Comparison of ENCODE assay signal across 8 cellular contexts in the genomic region with DNA sequence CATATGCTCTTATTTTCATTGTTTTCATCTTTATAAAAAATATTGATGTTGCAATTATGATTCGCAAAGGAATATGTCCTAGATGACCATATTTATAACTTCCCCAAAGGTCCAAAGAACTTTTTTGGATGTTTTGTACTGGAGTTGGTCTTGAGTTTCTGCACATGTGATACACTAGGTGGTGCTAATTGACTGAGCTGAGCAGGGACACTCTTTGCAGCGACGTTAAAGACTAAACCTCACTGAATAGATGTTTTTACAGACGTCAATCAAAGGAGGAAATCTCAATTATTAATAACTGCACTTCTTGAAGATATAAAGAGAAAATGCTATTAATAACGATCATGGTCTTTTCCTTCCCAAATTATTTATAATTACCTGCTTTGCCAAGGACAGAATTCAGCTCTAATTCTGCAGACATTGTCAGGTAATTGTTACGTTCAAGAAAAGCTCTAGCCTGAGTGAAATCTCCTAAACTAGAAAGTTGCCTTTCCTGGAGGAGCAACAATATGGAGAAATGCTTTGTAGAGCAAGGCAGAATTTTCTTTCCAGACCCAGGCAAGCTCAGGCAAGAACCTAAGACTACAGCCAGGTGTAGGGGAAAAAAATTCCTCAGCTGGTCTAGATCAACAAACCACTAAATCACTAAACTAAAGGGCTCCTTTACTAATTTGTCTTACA.
DNase-seq lines count a peak whose midpoint lies in the region; ATAC-seq and TF ChIP-seq lines count a peak whose summit lies in the region.

No MANE protein-coding gene starts in this region.

- no peaks in the 10 kb centered on the region for H3K36me3 ChIP-seq in hepatocyte (replicated peaks; ENCODE audit: insufficient read depth, low read depth)

- no peaks in the 10 kb centered on the region for H4K20me1 ChIP-seq in hepatocyte (ENCODE audit: insufficient read depth, poor library complexity, severe bottlenecking)

- peak; percentile 69 for ATAC-seq in SK-N-SH treated with all-trans-retinoic acid at 6 μM for 48 hours
- no peak for ATAC-seq in GM21619 (IDR thresholded peaks at IDR 0.05; ENCODE audit: unreplicated experiment)
- ATAC-seq in HG02870 (IDR thresholded peaks at IDR 0.05; ENCODE audit: unreplicated experiment), result no peak

- H3K27ac ChIP-seq in HL-60 (replicated peaks) (no peak overlapping the region), hepatocyte (no peak overlapping the region)

- peak; percentile 48 for TF ChIP-seq CTCF in HL-60 (IDR thresholded peaks at IDR 0.05; ENCODE audit: insufficient read depth, low read length)
- peak; percentile 77 for TF ChIP-seq CTCF in hepatocyte (IDR thresholded peaks at IDR 0.05; ENCODE audit: poor library complexity)

- DNase-seq in NCI-H345 (lab: John Stamatoyannopoulos, UW), result peak; percentile 33
- DNase-seq in NCI-H345 treated with DMSO at 0.1 percent for 48 hours (lab: John Stamatoyannopoulos, UW; ENCODE audit: unreplicated experiment), result no peak
- DNase-seq in HL-60 (ENCODE audit: low read depth in 1 of 2, low spot score in 1 of 2), result peak; percentile 49 to 52
- DNase-seq in hepatocyte (ENCODE audit: low spot score), result peak; percentile 57
- no peak for DNase-seq in cerebellar nuclear complex (lab: John Stamatoyannopoulos, UW)

- WGBS in hepatocyte (ENCODE audit: low lambda C conversion rate, missing lambda C conversion rate), result 14% methylated on average over 6 of the region's 6 CpGs

- H3K4me3 ChIP-seq in HL-60 (replicated peaks; ENCODE audit: insufficient read depth, low read length) (no peak overlapping the region), hepatocyte (no peak overlapping the region)

- no peak overlapping the region for H3K4me2 ChIP-seq in hepatocyte

- no peak overlapping the region for H2AFZ ChIP-seq in hepatocyte

- no peaks in the 10 kb centered on the region for H3K4me1 ChIP-seq in hepatocyte (ENCODE audit: insufficient read depth)

- H3K27me3 ChIP-seq in HL-60 (ENCODE audit: insufficient read depth, poor library complexity, severe bottlenecking) (peaks cover 2% of the 10 kb centered on the region), hepatocyte (no peaks in the 10 kb centered on the region)

- no peaks in the 10 kb centered on the region for H3K9me2 ChIP-seq in hepatocyte (replicated peaks; ENCODE audit: insufficient read depth)

- H3K79me2 ChIP-seq in hepatocyte, result no peaks in the 10 kb centered on the region

- H3K9me3 ChIP-seq in hepatocyte (ENCODE audit: low read depth), result no peaks in the 10 kb centered on the region

TF ChIP-seq in SK-N-SH treated with all-trans-retinoic acid at 6 μM for 48 hours, 23 proteins besides CTCF, POLR2A, EP300 and RAD21:
- TF ChIP-seq, protein P1, sequence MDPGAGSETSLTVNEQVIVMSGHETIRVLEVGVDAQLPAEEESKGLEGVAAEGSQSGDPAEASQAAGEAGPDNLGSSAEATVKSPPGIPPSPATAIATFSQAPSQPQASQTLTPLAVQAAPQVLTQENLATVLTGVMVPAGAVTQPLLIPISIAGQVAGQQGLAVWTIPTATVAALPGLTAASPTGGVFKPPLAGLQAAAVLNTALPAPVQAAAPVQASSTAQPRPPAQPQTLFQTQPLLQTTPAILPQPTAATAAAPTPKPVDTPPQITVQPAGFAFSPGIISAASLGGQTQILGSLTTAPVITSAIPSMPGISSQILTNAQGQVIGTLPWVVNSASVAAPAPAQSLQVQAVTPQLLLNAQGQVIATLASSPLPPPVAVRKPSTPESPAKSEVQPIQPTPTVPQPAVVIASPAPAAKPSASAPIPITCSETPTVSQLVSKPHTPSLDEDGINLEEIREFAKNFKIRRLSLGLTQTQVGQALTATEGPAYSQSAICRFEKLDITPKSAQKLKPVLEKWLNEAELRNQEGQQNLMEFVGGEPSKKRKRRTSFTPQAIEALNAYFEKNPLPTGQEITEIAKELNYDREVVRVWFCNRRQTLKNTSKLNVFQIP (CRISPR knock-in tag; IDR thresholded peaks at IDR 0.05; ENCODE audit: borderline replicate concordance, low read depth), result no peak
- no peak for TF ChIP-seq TCF4 (CRISPR knock-in tag; IDR thresholded peaks at IDR 0.05; ENCODE audit: borderline replicate concordance)
- no peak for TF ChIP-seq TOX (CRISPR knock-in tag; IDR thresholded peaks at IDR 0.05; ENCODE audit: borderline replicate concordance)
- TF ChIP-seq ZFP3 (CRISPR knock-in tag; IDR thresholded peaks at IDR 0.05), result no peak
- no peak for TF ChIP-seq BACH2 (CRISPR knock-in tag; IDR thresholded peaks at IDR 0.05; ENCODE audit: borderline replicate concordance)
- TF ChIP-seq ZFP30 (CRISPR knock-in tag; IDR thresholded peaks at IDR 0.05), result no peak
- TF ChIP-seq, protein P2, sequence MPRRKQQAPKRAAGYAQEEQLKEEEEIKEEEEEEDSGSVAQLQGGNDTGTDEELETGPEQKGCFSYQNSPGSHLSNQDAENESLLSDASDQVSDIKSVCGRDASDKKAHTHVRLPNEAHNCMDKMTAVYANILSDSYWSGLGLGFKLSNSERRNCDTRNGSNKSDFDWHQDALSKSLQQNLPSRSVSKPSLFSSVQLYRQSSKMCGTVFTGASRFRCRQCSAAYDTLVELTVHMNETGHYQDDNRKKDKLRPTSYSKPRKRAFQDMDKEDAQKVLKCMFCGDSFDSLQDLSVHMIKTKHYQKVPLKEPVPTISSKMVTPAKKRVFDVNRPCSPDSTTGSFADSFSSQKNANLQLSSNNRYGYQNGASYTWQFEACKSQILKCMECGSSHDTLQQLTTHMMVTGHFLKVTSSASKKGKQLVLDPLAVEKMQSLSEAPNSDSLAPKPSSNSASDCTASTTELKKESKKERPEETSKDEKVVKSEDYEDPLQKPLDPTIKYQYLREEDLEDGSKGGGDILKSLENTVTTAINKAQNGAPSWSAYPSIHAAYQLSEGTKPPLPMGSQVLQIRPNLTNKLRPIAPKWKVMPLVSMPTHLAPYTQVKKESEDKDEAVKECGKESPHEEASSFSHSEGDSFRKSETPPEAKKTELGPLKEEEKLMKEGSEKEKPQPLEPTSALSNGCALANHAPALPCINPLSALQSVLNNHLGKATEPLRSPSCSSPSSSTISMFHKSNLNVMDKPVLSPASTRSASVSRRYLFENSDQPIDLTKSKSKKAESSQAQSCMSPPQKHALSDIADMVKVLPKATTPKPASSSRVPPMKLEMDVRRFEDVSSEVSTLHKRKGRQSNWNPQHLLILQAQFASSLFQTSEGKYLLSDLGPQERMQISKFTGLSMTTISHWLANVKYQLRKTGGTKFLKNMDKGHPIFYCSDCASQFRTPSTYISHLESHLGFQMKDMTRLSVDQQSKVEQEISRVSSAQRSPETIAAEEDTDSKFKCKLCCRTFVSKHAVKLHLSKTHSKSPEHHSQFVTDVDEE (CRISPR knock-in tag; IDR thresholded peaks at IDR 0.05), result no peak
- no peak for TF ChIP-seq GLIS3 (CRISPR knock-in tag; IDR thresholded peaks at IDR 0.05)
- TF ChIP-seq PPARA (CRISPR knock-in tag; IDR thresholded peaks at IDR 0.05; ENCODE audit: borderline replicate concordance), result no peak
- TF ChIP-seq OSR1 (CRISPR knock-in tag; IDR thresholded peaks at IDR 0.05), result no peak
- TF ChIP-seq ESRRG (CRISPR knock-in tag; IDR thresholded peaks at IDR 0.05), result no peak
- TF ChIP-seq, protein P3, sequence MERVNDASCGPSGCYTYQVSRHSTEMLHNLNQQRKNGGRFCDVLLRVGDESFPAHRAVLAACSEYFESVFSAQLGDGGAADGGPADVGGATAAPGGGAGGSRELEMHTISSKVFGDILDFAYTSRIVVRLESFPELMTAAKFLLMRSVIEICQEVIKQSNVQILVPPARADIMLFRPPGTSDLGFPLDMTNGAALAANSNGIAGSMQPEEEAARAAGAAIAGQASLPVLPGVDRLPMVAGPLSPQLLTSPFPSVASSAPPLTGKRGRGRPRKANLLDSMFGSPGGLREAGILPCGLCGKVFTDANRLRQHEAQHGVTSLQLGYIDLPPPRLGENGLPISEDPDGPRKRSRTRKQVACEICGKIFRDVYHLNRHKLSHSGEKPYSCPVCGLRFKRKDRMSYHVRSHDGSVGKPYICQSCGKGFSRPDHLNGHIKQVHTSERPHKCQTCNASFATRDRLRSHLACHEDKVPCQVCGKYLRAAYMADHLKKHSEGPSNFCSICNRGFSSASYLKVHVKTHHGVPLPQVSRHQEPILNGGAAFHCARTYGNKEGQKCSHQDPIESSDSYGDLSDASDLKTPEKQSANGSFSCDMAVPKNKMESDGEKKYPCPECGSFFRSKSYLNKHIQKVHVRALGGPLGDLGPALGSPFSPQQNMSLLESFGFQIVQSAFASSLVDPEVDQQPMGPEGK (CRISPR knock-in tag; IDR thresholded peaks at IDR 0.05; ENCODE audit: borderline replicate concordance), result no peak
- no peak for TF ChIP-seq SNAI2 (CRISPR knock-in tag; IDR thresholded peaks at IDR 0.05)
- no peak for TF ChIP-seq CSDC2 (CRISPR knock-in tag; IDR thresholded peaks at IDR 0.05)
- TF ChIP-seq ISL1 (CRISPR knock-in tag; IDR thresholded peaks at IDR 0.05), result no peak
- no peak for TF ChIP-seq RARB (CRISPR knock-in tag; IDR thresholded peaks at IDR 0.05)
- no peak for TF ChIP-seq ZC3H10 (CRISPR knock-in tag; IDR thresholded peaks at IDR 0.05)
- TF ChIP-seq, protein P4, sequence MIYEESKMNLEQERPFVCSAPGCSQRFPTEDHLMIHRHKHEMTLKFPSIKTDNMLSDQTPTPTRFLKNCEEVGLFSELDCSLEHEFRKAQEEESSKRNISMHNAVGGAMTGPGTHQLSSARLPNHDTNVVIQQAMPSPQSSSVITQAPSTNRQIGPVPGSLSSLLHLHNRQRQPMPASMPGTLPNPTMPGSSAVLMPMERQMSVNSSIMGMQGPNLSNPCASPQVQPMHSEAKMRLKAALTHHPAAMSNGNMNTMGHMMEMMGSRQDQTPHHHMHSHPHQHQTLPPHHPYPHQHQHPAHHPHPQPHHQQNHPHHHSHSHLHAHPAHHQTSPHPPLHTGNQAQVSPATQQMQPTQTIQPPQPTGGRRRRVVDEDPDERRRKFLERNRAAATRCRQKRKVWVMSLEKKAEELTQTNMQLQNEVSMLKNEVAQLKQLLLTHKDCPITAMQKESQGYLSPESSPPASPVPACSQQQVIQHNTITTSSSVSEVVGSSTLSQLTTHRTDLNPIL (CRISPR knock-in tag; IDR thresholded peaks at IDR 0.05; ENCODE audit: low read depth), result no peak

Comparison
In these comparisons a context has a peak if more than half of its experiments do, and no peak if none do; other contexts are left out.
1. DNase-seq: peak in NCI-H345 (single experiment), HL-60 (2 of 2) and hepatocyte (single experiment); none in NCI-H345 treated with DMSO at 0.1 percent for 48 hours (single experiment) and cerebellar nuclear complex (0 of 2).